Comparison of ENCODE assay signal across 30 cellular contexts in genomic region chr3:125605771-125606170, GRCh38.
"Had no signal": no experiment of that assay in that cellular context is flagged by ENCODE, and none has a peak within 500 bp of the region (broad histone marks: within the 10 kb centered on the region; RNA-seq: fewer than 3 reads in every experiment).

No MANE protein-coding gene starts in this region.

- H3K36me3 Mint-ChIP-seq: activated naive CD4-positive, alpha-beta T cell treated with anti-CD3 and anti-CD28 coated beads, Interleukin-2, amount 50 U/mL, for 24 hours; stimulated activated effector memory CD8-positive, alpha-beta T cell treated with anti-CD3 and anti-CD28 coated beads, Interleukin-12 subunit alpha, Interleukin-12 subunit beta, amount 100 ng/mL, for 72 hours had no signal

- H3K9me3 ChIP-seq: lower lobe of right lung, right lobe of liver, thoracic aorta had no signal

- H3K9me3 Mint-ChIP-seq: activated naive CD4-positive, alpha-beta T cell treated with anti-CD3 and anti-CD28 coated beads, Interleukin-2, amount 50 U/mL, for 24 hours; activated T-helper 2 cell treated with anti-CD3 and anti-CD28 coated beads, Interferon-gamma antibody, Interleukin-2, Interleukin-4, amounts not matched to agents 10 μg/mL and 5 μg/mL and 100 μg/mL, durations not matched to agents 14 hours and 24 hours and 36 hours; central memory CD8-positive, alpha-beta T cell; dendritic cell treated with granulocyte-macrophage colony-stimulating factor and Interleukin-4, amounts not matched to agents 40 ng/mL and 50 ng/mL, for 4 days; immature natural killer cell; naive thymus-derived CD8-positive, alpha-beta T cell; neural crest cell; stimulated activated effector memory CD8-positive, alpha-beta T cell treated with anti-CD3 and anti-CD28 coated beads, Interleukin-12 subunit alpha, Interleukin-12 subunit beta, amount 100 ng/mL, for 72 hours; stimulated activated naive CD8-positive, alpha-beta T cell treated with anti-CD3 and anti-CD28 coated beads, Interleukin-15, Interleukin-2, amounts not matched to agents 100 ng/mL and 50 ng/mL, for 24 hours had no signal

- H3K4me1 Mint-ChIP-seq: activated B cell treated with CpG ODN at 0.5 μM for 24 hours; activated naive CD4-positive, alpha-beta T cell treated with anti-CD3 and anti-CD28 coated beads, Interleukin-2, amount 50 U/mL, for 24 hours; central memory CD8-positive, alpha-beta T cell; naive thymus-derived CD8-positive, alpha-beta T cell; stimulated activated effector memory CD8-positive, alpha-beta T cell treated with anti-CD3 and anti-CD28 coated beads, Interleukin-12 subunit alpha, Interleukin-12 subunit beta, amount 100 ng/mL, for 72 hours had no signal

- H3K27ac ChIP-seq: epithelial cell of prostate, left lung, lower lobe of right lung, right lobe of liver, skin epidermis, thoracic aorta had no signal

- H3K27me3 ChIP-seq: left lung, right lobe of liver had no signal

- H3K4me1 ChIP-seq: left lung, lower lobe of right lung, right lobe of liver had no signal

- ATAC-seq: activated CD8-positive, alpha-beta memory T cell treated with anti-CD3 and anti-CD28 coated beads, Interleukin-2, amount 10 ng/mL, durations not matched to agents 7 days and 5 days; activated CD8-positive, alpha-beta T cell treated with anti-CD3 and anti-CD28 coated beads, Interleukin-2, amount 10 ng/mL, durations not matched to agents 7 days and 5 days; left lung; lower lobe of right lung; naive thymus-derived CD8-positive, alpha-beta T cell; right lobe of liver; stimulated activated effector memory CD8-positive, alpha-beta T cell treated with anti-CD3 and anti-CD28 coated beads, Interleukin-12 subunit alpha, Interleukin-12 subunit beta, amount 100 ng/mL, for 72 hours had no signal

- H3K27me3 Mint-ChIP-seq: activated naive CD4-positive, alpha-beta T cell treated with anti-CD3 and anti-CD28 coated beads, Interleukin-2, amount 50 U/mL, for 24 hours; central memory CD8-positive, alpha-beta T cell had no signal

- H3K36me3 ChIP-seq: left lung, lower lobe of right lung, right lobe of liver, thoracic aorta had no signal

- H3K4me3 Mint-ChIP-seq: activated B cell treated with CpG ODN at 0.5 μM for 24 hours; activated CD8-positive, alpha-beta memory T cell treated with anti-CD3 and anti-CD28 coated beads, Interleukin-2, amount 10 ng/mL, durations not matched to agents 7 days and 5 days; activated CD8-positive, alpha-beta T cell treated with anti-CD3 and anti-CD28 coated beads, Interleukin-2, amount 10 ng/mL, durations not matched to agents 7 days and 5 days; activated naive CD4-positive, alpha-beta T cell treated with anti-CD3 and anti-CD28 coated beads, Interleukin-2, amount 50 U/mL, for 24 hours; central memory CD8-positive, alpha-beta T cell; dendritic cell treated with granulocyte-macrophage colony-stimulating factor and Interleukin-4, amounts not matched to agents 40 ng/mL and 50 ng/mL, for 4 days; immature natural killer cell; naive thymus-derived CD8-positive, alpha-beta T cell; stimulated activated effector memory CD8-positive, alpha-beta T cell treated with anti-CD3 and anti-CD28 coated beads, Interleukin-12 subunit alpha, Interleukin-12 subunit beta, amount 100 ng/mL, for 72 hours; stimulated activated naive CD8-positive, alpha-beta T cell treated with anti-CD3 and anti-CD28 coated beads, Interleukin-15, Interleukin-2, amounts not matched to agents 100 ng/mL and 50 ng/mL, for 24 hours had no signal

- H3K4me3 ChIP-seq: left lung, lower lobe of right lung, right lobe of liver, skin epidermis, thoracic aorta had no signal

- DNase-seq: activated B cell treated with CpG ODN at 0.5 μM for 24 hours; activated CD4-positive, alpha-beta T cell treated with anti-CD3 and anti-CD28 coated beads, Interleukin-2, amount 50 U/mL, for 1 hour; activated CD8-positive, alpha-beta memory T cell treated with anti-CD3 and anti-CD28 coated beads, Interleukin-2, amount 10 ng/mL, durations not matched to agents 7 days and 5 days; activated CD8-positive, alpha-beta T cell treated with anti-CD3 and anti-CD28 coated beads, Interleukin-2, amount 10 ng/mL, durations not matched to agents 7 days and 5 days; activated T-cell treated with anti-CD3 and anti-CD28 coated beads, Interleukin-2, amount 50 U/mL, for 48 hours; effector CD4-positive, alpha-beta T cell; hippocampal formation; immature natural killer cell; kidney glomerular epithelial cell; left lung; lower lobe of right lung; mesenchymal stem cell; naive thymus-derived CD8-positive, alpha-beta T cell; occipital lobe; posterior cingulate gyrus; right lobe of liver; stimulated activated CD4-positive, alpha-beta T cell treated with anti-CD3 and anti-CD28 coated beads, Interleukin-12 subunit alpha, Interleukin-12 subunit beta, amount 100 ng/mL, for 4 hours; stimulated activated CD4-positive, alpha-beta T cell treated with anti-CD3 and anti-CD28 coated beads, Interleukin-4, amount 100 ng/mL, for 24 hours; T-helper 2 cell; trophoblast cell had no signal

- H3K27ac Mint-ChIP-seq: activated B cell treated with CpG ODN at 0.5 μM for 24 hours; activated CD8-positive, alpha-beta memory T cell treated with anti-CD3 and anti-CD28 coated beads, Interleukin-2, amount 10 ng/mL, durations not matched to agents 7 days and 5 days; activated CD8-positive, alpha-beta T cell treated with anti-CD3 and anti-CD28 coated beads, Interleukin-2, amount 10 ng/mL, durations not matched to agents 7 days and 5 days; activated naive CD4-positive, alpha-beta T cell treated with anti-CD3 and anti-CD28 coated beads, Interleukin-2, amount 50 U/mL, for 24 hours; activated T-helper 2 cell treated with anti-CD3 and anti-CD28 coated beads, Interferon-gamma antibody, Interleukin-2, Interleukin-4, amounts not matched to agents 10 μg/mL and 5 μg/mL and 100 μg/mL, durations not matched to agents 14 hours and 24 hours and 36 hours; dendritic cell treated with granulocyte-macrophage colony-stimulating factor and Interleukin-4, amounts not matched to agents 40 ng/mL and 50 ng/mL, for 4 days; immature natural killer cell; naive thymus-derived CD8-positive, alpha-beta T cell; stimulated activated effector memory CD8-positive, alpha-beta T cell treated with anti-CD3 and anti-CD28 coated beads, Interleukin-12 subunit alpha, Interleukin-12 subunit beta, amount 100 ng/mL, for 72 hours; stimulated activated naive CD8-positive, alpha-beta T cell treated with anti-CD3 and anti-CD28 coated beads, Interleukin-15, Interleukin-2, amounts not matched to agents 100 ng/mL and 50 ng/mL, for 24 hours had no signal
